In genomic region chr19:34576292-34576691, GRCh38 we compare ENCODE assay signal across 1 cellular context.
TF ChIP-seq lines count a peak whose summit lies in the region.

No MANE protein-coding gene starts in this region.

TF ChIP-seq in WTC11, 78 proteins besides CTCF, POLR2A, EP300 and RAD21 (continued from another document):
- TF ChIP-seq, protein P1, sequence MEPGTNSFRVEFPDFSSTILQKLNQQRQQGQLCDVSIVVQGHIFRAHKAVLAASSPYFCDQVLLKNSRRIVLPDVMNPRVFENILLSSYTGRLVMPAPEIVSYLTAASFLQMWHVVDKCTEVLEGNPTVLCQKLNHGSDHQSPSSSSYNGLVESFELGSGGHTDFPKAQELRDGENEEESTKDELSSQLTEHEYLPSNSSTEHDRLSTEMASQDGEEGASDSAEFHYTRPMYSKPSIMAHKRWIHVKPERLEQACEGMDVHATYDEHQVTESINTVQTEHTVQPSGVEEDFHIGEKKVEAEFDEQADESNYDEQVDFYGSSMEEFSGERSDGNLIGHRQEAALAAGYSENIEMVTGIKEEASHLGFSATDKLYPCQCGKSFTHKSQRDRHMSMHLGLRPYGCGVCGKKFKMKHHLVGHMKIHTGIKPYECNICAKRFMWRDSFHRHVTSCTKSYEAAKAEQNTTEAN (CRISPR knock-in tag; IDR thresholded peaks at IDR 0.05): no peak
- TF ChIP-seq, protein P2, sequence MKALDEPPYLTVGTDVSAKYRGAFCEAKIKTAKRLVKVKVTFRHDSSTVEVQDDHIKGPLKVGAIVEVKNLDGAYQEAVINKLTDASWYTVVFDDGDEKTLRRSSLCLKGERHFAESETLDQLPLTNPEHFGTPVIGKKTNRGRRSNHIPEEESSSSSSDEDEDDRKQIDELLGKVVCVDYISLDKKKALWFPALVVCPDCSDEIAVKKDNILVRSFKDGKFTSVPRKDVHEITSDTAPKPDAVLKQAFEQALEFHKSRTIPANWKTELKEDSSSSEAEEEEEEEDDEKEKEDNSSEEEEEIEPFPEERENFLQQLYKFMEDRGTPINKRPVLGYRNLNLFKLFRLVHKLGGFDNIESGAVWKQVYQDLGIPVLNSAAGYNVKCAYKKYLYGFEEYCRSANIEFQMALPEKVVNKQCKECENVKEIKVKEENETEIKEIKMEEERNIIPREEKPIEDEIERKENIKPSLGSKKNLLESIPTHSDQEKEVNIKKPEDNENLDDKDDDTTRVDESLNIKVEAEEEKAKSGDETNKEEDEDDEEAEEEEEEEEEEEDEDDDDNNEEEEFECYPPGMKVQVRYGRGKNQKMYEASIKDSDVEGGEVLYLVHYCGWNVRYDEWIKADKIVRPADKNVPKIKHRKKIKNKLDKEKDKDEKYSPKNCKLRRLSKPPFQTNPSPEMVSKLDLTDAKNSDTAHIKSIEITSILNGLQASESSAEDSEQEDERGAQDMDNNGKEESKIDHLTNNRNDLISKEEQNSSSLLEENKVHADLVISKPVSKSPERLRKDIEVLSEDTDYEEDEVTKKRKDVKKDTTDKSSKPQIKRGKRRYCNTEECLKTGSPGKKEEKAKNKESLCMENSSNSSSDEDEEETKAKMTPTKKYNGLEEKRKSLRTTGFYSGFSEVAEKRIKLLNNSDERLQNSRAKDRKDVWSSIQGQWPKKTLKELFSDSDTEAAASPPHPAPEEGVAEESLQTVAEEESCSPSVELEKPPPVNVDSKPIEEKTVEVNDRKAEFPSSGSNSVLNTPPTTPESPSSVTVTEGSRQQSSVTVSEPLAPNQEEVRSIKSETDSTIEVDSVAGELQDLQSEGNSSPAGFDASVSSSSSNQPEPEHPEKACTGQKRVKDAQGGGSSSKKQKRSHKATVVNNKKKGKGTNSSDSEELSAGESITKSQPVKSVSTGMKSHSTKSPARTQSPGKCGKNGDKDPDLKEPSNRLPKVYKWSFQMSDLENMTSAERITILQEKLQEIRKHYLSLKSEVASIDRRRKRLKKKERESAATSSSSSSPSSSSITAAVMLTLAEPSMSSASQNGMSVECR (CRISPR knock-in tag; IDR thresholded peaks at IDR 0.05; ENCODE audit: borderline replicate concordance): no peak
- TF ChIP-seq, protein P3, sequence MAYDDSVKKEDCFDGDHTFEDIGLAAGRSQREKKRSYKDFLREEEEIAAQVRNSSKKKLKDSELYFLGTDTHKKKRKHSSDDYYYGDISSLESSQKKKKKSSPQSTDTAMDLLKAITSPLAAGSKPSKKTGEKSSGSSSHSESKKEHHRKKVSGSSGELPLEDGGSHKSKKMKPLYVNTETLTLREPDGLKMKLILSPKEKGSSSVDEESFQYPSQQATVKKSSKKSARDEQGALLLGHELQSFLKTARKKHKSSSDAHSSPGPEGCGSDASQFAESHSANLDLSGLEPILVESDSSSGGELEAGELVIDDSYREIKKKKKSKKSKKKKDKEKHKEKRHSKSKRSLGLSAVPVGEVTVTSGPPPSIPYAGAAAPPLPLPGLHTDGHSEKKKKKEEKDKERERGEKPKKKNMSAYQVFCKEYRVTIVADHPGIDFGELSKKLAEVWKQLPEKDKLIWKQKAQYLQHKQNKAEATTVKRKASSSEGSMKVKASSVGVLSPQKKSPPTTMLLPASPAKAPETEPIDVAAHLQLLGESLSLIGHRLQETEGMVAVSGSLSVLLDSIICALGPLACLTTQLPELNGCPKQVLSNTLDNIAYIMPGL (CRISPR knock-in tag; IDR thresholded peaks at IDR 0.05): no peak
- TF ChIP-seq TEAD4 (CRISPR knock-in tag; IDR thresholded peaks at IDR 0.05) (no peak), ELF4 (CRISPR knock-in tag; IDR thresholded peaks at IDR 0.05; ENCODE audit: low read depth) (no peak)
- TF ChIP-seq, protein P4, sequence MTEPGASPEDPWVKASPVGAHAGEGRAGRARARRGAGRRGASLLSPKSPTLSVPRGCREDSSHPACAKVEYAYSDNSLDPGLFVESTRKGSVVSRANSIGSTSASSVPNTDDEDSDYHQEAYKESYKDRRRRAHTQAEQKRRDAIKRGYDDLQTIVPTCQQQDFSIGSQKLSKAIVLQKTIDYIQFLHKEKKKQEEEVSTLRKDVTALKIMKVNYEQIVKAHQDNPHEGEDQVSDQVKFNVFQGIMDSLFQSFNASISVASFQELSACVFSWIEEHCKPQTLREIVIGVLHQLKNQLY (CRISPR knock-in tag; IDR thresholded peaks at IDR 0.05): no peak
